In the genomic region with DNA sequence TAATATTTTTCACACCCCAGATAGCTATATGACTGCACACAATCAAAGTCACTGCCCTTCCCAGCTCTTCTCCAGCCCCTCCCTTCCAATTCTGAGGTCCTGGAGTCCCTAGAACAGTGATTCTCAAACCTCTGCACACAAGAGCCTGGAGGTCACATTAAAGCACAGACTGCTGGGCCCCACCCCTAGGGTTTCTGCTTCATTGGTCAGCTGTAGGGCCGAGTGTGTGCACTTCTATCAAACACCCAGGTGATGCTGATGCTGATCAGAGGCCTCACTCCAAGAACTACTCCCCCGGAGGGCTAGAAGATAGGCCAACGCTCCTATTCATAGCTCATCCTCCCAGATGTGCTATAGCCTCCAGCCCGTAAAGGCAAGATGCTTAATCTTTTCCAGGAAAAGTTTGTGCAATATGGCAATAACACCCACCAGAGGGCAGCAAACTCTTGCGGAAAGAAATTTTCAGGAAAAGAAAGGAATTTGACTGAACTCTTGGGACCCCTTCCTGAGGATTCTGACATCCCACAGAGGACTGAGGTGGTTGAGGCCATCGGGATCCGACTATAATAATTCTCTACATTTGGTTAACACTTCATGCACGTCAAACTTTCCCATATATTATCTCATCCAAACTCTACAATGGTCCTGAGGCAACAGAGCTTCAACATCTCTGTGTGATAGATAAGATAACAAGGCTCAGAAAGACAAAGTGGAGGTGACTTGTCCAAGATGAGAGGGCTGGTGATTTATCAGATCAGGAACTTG, we compare ENCODE assay signal across 1 cellular context.
A peak's percentile ranks its signal among the peaks of the same experiment; 100 is the strongest.
TF ChIP-seq lines count a peak whose summit lies in the region.

No MANE protein-coding gene starts in this region.

TF ChIP-seq in HepG2, 621 proteins besides CTCF, POLR2A, EP300 and RAD21 (continued from another document and continues in another):
- TF ChIP-seq NRL (CRISPR knock-in tag; IDR thresholded peaks at IDR 0.05; ENCODE audit: borderline replicate concordance) (no peak), ZNF34 (CRISPR knock-in tag; IDR thresholded peaks at IDR 0.05; ENCODE audit: borderline replicate concordance) (no peak), NFE2 (CRISPR knock-in tag; IDR thresholded peaks at IDR 0.05) (no peak), KDM2A (CRISPR knock-in tag; IDR thresholded peaks at IDR 0.05; ENCODE audit: borderline replicate concordance, low read depth) (no peak), SP5 (CRISPR knock-in tag; IDR thresholded peaks at IDR 0.05; ENCODE audit: borderline replicate concordance, low read depth) (no peak), SRSF9 (IDR thresholded peaks at IDR 0.05; ENCODE audit: borderline replicate concordance, insufficient read depth, low read depth, low read length, poor library complexity, severe bottlenecking) (no peak), CCDC6 (CRISPR knock-in tag; IDR thresholded peaks at IDR 0.05) (no peak), XRCC5 (optimal IDR thresholded peaks at IDR 0.05; ENCODE audit: low read length) (peak; percentile 32), NFYB (CRISPR knock-in tag; IDR thresholded peaks at IDR 0.05) (no peak), ZNF75D (CRISPR knock-in tag; IDR thresholded peaks at IDR 0.05; ENCODE audit: borderline replicate concordance) (no peak), NCOA1 (CRISPR knock-in tag; IDR thresholded peaks at IDR 0.05) (no peak), FOXA3 (CRISPR knock-in tag; IDR thresholded peaks at IDR 0.05) (no peak), ZNF569 (CRISPR knock-in tag; IDR thresholded peaks at IDR 0.05; ENCODE audit: borderline replicate concordance) (no peak), ARNT2 (CRISPR knock-in tag; IDR thresholded peaks at IDR 0.05; ENCODE audit: low read depth) (0 out of 2 replicates have a peak, but pooled peaks have one; percentile 22), MXI1 (IDR thresholded peaks at IDR 0.05; ENCODE audit: borderline replicate concordance, low read depth, low read length) (no peak), ZSCAN20 (CRISPR knock-in tag; IDR thresholded peaks at IDR 0.05; ENCODE audit: borderline replicate concordance) (no peak), MAFG (CRISPR knock-in tag; IDR thresholded peaks at IDR 0.05) (no peak), ZNF333 (CRISPR knock-in tag; IDR thresholded peaks at IDR 0.05; ENCODE audit: borderline replicate concordance) (no peak), ISX (CRISPR knock-in tag; conservative IDR thresholded peaks at IDR 0.05) (no peak), ATF1 (CRISPR knock-in tag; IDR thresholded peaks at IDR 0.05) (no peak), ZNF883 (CRISPR knock-in tag; IDR thresholded peaks at IDR 0.05; ENCODE audit: not compliant biosample characterization) (peak; percentile 41), ZNF10 (CRISPR knock-in tag; IDR thresholded peaks at IDR 0.05; ENCODE audit: borderline replicate concordance, low read depth) (no peak), RXRB (CRISPR knock-in tag; IDR thresholded peaks at IDR 0.05; ENCODE audit: borderline replicate concordance) (no peak), ZNF839 (CRISPR knock-in tag; IDR thresholded peaks at IDR 0.05; ENCODE audit: borderline replicate concordance) (no peak), ETV6 (CRISPR knock-in tag; conservative IDR thresholded peaks at IDR 0.05) (no peak), GZF1 (CRISPR knock-in tag; IDR thresholded peaks at IDR 0.05) (no peak), ZNF616 (CRISPR knock-in tag; IDR thresholded peaks at IDR 0.05; ENCODE audit: low read depth) (no peak), ZNF383 (CRISPR knock-in tag; IDR thresholded peaks at IDR 0.05; ENCODE audit: borderline replicate concordance) (no peak), CEBPB (IDR thresholded peaks at IDR 0.05; ENCODE audit: borderline replicate concordance, low read depth, low read length) (peak; percentile 85; the same call in 1 of the 2 replicates), ZNF251 (CRISPR knock-in tag; IDR thresholded peaks at IDR 0.05) (no peak), ZNF30 (CRISPR knock-in tag; IDR thresholded peaks at IDR 0.05) (no peak), BCL6 (CRISPR knock-in tag; IDR thresholded peaks at IDR 0.05) (peak; percentile 86), ERF (CRISPR knock-in tag; IDR thresholded peaks at IDR 0.05) (no peak), CEBPG (CRISPR knock-in tag; IDR thresholded peaks at IDR 0.05) (peak; percentile 90), ZIK1 (CRISPR knock-in tag; IDR thresholded peaks at IDR 0.05; ENCODE audit: borderline replicate concordance, low read depth) (no peak), CAMTA2 (CRISPR knock-in tag; IDR thresholded peaks at IDR 0.05; ENCODE audit: borderline replicate concordance) (no peak), KLF11 (CRISPR knock-in tag; IDR thresholded peaks at IDR 0.05) (no peak), SPEN (CRISPR knock-in tag; IDR thresholded peaks at IDR 0.05; ENCODE audit: low read depth) (no peak), ZNF274 (CRISPR knock-in tag; IDR thresholded peaks at IDR 0.05) (no peak), FOXK1 (CRISPR knock-in tag; IDR thresholded peaks at IDR 0.05; ENCODE audit: borderline replicate concordance, low read depth) (no peak)
- TF ChIP-seq, protein P1, sequence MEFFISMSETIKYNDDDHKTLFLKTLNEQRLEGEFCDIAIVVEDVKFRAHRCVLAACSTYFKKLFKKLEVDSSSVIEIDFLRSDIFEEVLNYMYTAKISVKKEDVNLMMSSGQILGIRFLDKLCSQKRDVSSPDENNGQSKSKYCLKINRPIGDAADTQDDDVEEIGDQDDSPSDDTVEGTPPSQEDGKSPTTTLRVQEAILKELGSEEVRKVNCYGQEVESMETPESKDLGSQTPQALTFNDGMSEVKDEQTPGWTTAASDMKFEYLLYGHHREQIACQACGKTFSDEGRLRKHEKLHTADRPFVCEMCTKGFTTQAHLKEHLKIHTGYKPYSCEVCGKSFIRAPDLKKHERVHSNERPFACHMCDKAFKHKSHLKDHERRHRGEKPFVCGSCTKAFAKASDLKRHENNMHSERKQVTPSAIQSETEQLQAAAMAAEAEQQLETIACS (CRISPR knock-in tag; IDR thresholded peaks at IDR 0.05): no peak
- TF ChIP-seq, protein P2, sequence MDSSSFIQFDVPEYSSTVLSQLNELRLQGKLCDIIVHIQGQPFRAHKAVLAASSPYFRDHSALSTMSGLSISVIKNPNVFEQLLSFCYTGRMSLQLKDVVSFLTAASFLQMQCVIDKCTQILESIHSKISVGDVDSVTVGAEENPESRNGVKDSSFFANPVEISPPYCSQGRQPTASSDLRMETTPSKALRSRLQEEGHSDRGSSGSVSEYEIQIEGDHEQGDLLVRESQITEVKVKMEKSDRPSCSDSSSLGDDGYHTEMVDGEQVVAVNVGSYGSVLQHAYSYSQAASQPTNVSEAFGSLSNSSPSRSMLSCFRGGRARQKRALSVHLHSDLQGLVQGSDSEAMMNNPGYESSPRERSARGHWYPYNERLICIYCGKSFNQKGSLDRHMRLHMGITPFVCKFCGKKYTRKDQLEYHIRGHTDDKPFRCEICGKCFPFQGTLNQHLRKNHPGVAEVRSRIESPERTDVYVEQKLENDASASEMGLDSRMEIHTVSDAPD (CRISPR knock-in tag; IDR thresholded peaks at IDR 0.05): no peak
- TF ChIP-seq, protein P3, sequence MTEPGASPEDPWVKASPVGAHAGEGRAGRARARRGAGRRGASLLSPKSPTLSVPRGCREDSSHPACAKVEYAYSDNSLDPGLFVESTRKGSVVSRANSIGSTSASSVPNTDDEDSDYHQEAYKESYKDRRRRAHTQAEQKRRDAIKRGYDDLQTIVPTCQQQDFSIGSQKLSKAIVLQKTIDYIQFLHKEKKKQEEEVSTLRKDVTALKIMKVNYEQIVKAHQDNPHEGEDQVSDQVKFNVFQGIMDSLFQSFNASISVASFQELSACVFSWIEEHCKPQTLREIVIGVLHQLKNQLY (CRISPR knock-in tag; IDR thresholded peaks at IDR 0.05): no peak
- TF ChIP-seq, protein P4, sequence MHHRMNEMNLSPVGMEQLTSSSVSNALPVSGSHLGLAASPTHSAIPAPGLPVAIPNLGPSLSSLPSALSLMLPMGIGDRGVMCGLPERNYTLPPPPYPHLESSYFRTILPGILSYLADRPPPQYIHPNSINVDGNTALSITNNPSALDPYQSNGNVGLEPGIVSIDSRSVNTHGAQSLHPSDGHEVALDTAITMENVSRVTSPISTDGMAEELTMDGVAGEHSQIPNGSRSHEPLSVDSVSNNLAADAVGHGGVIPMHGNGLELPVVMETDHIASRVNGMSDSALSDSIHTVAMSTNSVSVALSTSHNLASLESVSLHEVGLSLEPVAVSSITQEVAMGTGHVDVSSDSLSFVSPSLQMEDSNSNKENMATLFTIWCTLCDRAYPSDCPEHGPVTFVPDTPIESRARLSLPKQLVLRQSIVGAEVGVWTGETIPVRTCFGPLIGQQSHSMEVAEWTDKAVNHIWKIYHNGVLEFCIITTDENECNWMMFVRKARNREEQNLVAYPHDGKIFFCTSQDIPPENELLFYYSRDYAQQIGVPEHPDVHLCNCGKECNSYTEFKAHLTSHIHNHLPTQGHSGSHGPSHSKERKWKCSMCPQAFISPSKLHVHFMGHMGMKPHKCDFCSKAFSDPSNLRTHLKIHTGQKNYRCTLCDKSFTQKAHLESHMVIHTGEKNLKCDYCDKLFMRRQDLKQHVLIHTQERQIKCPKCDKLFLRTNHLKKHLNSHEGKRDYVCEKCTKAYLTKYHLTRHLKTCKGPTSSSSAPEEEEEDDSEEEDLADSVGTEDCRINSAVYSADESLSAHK (CRISPR knock-in tag; IDR thresholded peaks at IDR 0.05; ENCODE audit: borderline replicate concordance): no peak
- TF ChIP-seq, protein P5, sequence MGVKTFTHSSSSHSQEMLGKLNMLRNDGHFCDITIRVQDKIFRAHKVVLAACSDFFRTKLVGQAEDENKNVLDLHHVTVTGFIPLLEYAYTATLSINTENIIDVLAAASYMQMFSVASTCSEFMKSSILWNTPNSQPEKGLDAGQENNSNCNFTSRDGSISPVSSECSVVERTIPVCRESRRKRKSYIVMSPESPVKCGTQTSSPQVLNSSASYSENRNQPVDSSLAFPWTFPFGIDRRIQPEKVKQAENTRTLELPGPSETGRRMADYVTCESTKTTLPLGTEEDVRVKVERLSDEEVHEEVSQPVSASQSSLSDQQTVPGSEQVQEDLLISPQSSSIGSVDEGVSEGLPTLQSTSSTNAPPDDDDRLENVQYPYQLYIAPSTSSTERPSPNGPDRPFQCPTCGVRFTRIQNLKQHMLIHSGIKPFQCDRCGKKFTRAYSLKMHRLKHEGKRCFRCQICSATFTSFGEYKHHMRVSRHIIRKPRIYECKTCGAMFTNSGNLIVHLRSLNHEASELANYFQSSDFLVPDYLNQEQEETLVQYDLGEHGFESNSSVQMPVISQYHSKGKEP (CRISPR knock-in tag; IDR thresholded peaks at IDR 0.05): no peak
- TF ChIP-seq, protein P6, sequence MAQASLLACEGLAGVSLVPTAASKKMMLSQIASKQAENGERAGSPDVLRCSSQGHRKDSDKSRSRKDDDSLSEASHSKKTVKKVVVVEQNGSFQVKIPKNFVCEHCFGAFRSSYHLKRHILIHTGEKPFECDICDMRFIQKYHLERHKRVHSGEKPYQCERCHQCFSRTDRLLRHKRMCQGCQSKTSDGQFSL (CRISPR knock-in tag; IDR thresholded peaks at IDR 0.05): no peak
- TF ChIP-seq, protein P7, sequence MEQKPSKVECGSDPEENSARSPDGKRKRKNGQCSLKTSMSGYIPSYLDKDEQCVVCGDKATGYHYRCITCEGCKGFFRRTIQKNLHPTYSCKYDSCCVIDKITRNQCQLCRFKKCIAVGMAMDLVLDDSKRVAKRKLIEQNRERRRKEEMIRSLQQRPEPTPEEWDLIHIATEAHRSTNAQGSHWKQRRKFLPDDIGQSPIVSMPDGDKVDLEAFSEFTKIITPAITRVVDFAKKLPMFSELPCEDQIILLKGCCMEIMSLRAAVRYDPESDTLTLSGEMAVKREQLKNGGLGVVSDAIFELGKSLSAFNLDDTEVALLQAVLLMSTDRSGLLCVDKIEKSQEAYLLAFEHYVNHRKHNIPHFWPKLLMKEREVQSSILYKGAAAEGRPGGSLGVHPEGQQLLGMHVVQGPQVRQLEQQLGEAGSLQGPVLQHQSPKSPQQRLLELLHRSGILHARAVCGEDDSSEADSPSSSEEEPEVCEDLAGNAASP (CRISPR knock-in tag; IDR thresholded peaks at IDR 0.05; ENCODE audit: borderline replicate concordance): 0 out of 2 replicates have a peak, but pooled peaks have one; percentile 34
- TF ChIP-seq, protein P8, sequence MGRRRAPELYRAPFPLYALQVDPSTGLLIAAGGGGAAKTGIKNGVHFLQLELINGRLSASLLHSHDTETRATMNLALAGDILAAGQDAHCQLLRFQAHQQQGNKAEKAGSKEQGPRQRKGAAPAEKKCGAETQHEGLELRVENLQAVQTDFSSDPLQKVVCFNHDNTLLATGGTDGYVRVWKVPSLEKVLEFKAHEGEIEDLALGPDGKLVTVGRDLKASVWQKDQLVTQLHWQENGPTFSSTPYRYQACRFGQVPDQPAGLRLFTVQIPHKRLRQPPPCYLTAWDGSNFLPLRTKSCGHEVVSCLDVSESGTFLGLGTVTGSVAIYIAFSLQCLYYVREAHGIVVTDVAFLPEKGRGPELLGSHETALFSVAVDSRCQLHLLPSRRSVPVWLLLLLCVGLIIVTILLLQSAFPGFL (CRISPR knock-in tag; IDR thresholded peaks at IDR 0.05): no peak
- TF ChIP-seq, protein P9, sequence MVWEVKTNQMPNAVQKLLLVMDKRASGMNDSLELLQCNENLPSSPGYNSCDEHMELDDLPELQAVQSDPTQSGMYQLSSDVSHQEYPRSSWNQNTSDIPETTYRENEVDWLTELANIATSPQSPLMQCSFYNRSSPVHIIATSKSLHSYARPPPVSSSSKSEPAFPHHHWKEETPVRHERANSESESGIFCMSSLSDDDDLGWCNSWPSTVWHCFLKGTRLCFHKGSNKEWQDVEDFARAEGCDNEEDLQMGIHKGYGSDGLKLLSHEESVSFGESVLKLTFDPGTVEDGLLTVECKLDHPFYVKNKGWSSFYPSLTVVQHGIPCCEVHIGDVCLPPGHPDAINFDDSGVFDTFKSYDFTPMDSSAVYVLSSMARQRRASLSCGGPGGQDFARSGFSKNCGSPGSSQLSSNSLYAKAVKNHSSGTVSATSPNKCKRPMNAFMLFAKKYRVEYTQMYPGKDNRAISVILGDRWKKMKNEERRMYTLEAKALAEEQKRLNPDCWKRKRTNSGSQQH (CRISPR knock-in tag; IDR thresholded peaks at IDR 0.05; ENCODE audit: low read depth): no peak
- TF ChIP-seq, protein P10, sequence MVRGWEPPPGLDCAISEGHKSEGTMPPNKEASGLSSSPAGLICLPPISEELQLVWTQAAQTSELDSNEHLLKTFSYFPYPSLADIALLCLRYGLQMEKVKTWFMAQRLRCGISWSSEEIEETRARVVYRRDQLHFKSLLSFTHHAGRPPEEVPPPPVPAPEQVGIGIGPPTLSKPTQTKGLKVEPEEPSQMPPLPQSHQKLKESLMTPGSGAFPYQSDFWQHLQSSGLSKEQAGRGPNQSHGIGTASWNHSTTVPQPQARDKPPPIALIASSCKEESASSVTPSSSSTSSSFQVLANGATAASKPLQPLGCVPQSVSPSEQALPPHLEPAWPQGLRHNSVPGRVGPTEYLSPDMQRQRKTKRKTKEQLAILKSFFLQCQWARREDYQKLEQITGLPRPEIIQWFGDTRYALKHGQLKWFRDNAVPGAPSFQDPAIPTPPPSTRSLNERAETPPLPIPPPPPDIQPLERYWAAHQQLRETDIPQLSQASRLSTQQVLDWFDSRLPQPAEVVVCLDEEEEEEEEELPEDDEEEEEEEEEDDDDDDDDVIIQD (CRISPR knock-in tag; IDR thresholded peaks at IDR 0.05; ENCODE audit: low read depth): no peak
- TF ChIP-seq, protein P11, sequence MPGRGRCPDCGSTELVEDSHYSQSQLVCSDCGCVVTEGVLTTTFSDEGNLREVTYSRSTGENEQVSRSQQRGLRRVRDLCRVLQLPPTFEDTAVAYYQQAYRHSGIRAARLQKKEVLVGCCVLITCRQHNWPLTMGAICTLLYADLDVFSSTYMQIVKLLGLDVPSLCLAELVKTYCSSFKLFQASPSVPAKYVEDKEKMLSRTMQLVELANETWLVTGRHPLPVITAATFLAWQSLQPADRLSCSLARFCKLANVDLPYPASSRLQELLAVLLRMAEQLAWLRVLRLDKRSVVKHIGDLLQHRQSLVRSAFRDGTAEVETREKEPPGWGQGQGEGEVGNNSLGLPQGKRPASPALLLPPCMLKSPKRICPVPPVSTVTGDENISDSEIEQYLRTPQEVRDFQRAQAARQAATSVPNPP (CRISPR knock-in tag; IDR thresholded peaks at IDR 0.05): no peak
